ENCODE assay signal across 17 cellular contexts in the genomic region with DNA sequence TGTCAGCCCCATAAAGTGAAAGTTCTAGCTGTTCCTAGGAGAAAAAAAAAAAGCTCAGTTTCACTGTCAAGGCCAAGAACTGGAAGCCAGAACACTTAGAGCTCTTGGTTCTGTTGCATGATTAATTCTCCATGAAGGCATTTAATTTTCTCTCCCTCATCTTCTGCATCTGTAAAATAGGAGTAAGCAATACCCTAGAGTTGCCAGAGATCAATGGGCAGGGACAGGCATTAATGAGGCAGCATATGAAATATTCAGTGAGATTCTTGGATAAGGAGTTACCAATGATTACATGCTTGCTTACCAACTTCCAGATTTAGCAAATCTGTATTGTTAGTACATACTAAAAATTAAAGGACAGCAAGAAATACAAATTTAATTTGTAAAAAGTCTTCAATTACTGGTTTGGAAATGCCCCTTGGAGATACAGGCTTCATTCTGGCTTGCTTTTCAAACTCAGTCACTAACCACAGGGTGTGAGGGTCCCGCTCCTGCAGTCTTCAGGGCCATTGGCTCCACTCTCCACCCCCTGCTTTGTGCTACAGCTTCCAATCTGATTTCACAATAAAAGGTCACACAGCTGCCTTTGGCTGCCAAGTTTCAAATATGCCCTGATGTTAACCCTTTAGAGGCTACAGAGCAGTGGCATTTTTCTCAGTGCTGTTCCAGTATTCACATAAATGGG.
DNase-seq lines count a peak whose midpoint lies in the region; ATAC-seq and TF ChIP-seq lines count a peak whose summit lies in the region.
"Had no signal": no experiment of that assay in that cellular context is flagged by ENCODE, and none has a peak within 500 bp of the region (broad histone marks: within the 10 kb centered on the region; RNA-seq: fewer than 3 reads in every experiment).

No MANE protein-coding gene starts in this region.

- H3F3A ChIP-seq in neural progenitor cell (ENCODE audit: low read depth), result peaks cover 6% of the 10 kb centered on the region

- H3K27me3 Mint-ChIP-seq in neural progenitor cell (ENCODE audit: insufficient read depth, low read depth), result no peaks in the 10 kb centered on the region
- H3K27me3 Mint-ChIP-seq: activated CD4-positive, alpha-beta T cell treated with anti-CD3 and anti-CD28 coated beads, Interleukin-2, amount 10 ng/mL, durations not matched to agents 7 days and 5 days; activated naive CD8-positive, alpha-beta T cell; activated T-cell treated with anti-CD3 and anti-CD28 coated beads, Interleukin-2, amount 50 U/mL, for 24 hours; B cell had no signal

- no peaks in the 10 kb centered on the region for H3K79me2 ChIP-seq in neural progenitor cell (ENCODE audit: low read depth)

- WGBS in esophagus squamous epithelium, 2 donors, result 82 to 84% methylated on average over 1 of the region's 1 CpG

- no peak for TF ChIP-seq POLR2A in esophagus squamous epithelium (IDR thresholded peaks at IDR 0.05)

- no peaks in the 10 kb centered on the region for H3K9me3 ChIP-seq in esophagus squamous epithelium
- no peaks in the 10 kb centered on the region for H3K9me3 ChIP-seq in neural progenitor cell (ENCODE audit: low read depth)

- no peak overlapping the region for H3K4me2 ChIP-seq in neural progenitor cell

- no peaks in the 10 kb centered on the region for H3K9me3 Mint-ChIP-seq in neural progenitor cell
- H3K9me3 Mint-ChIP-seq: activated CD4-positive, alpha-beta T cell treated with anti-CD3 and anti-CD28 coated beads, Interleukin-2, amount 10 ng/mL, durations not matched to agents 7 days and 5 days; activated T-cell treated with anti-CD3 and anti-CD28 coated beads, Interleukin-2, amount 50 U/mL, for 24 hours had no signal

- H3K4me3 ChIP-seq in foreskin fibroblast (ENCODE audit: low read depth in 1 of 2, low read length in 2 of 2) (no peak overlapping the region), esophagus squamous epithelium (no peak overlapping the region), neural progenitor cell (no peak overlapping the region)

- no peak overlapping the region for H3K27ac ChIP-seq in esophagus squamous epithelium
- H3K27ac ChIP-seq in neural progenitor cell, result no peak overlapping the region

- no peak overlapping the region for H3K9ac ChIP-seq in neural progenitor cell

- intact Hi-C loops in sciatic nerve (cut with DNase I), result no loop called here
- intact Hi-C loops in esophagus squamous epithelium (cut with DNase I), result no loop called here

- no peaks in the 10 kb centered on the region for H3K27me3 ChIP-seq in esophagus squamous epithelium
- H3K27me3 ChIP-seq in neural progenitor cell, result no peaks in the 10 kb centered on the region

- H3K4me1 Mint-ChIP-seq in neural progenitor cell, result peaks cover 47% of the 10 kb centered on the region
- H3K4me1 Mint-ChIP-seq: activated CD4-positive, alpha-beta T cell treated with anti-CD3 and anti-CD28 coated beads, Interleukin-2, amount 10 ng/mL, durations not matched to agents 7 days and 5 days; B cell; immature natural killer cell had no signal

- DNase-seq in EL, result peak; percentile 56
- peak; percentile 24 for DNase-seq in RPMI8226
- peak; percentile 52 to 60 for DNase-seq in foreskin fibroblast
- DNase-seq in sciatic nerve (ENCODE audit: low spot score), result no peak
- no peak for DNase-seq in globus pallidus (ENCODE audit: low spot score)
- no peak for DNase-seq in esophagus squamous epithelium (lab: John Stamatoyannopoulos, UW)
- DNase-seq in neural progenitor cell (ENCODE audit: low spot score), result no peak
- DNase-seq: activated CD4-positive, alpha-beta T cell treated with anti-CD3 and anti-CD28 coated beads, Interleukin-2, amount 10 ng/mL, durations not matched to agents 7 days and 5 days; activated T-cell treated with anti-CD3 and anti-CD28 coated beads, Interleukin-2, amount 50 U/mL, for 24 hours; immature natural killer cell; NCI-H1092; NCI-H2081 treated with DMSO at 0.1 percent for 48 hours; NCI-H524; stimulated activated CD4-positive, alpha-beta T cell treated with anti-CD3 and anti-CD28 coated beads, Interleukin-2, amount 100 ng/mL, for 48 hours had no signal

- H3K36me3 ChIP-seq in esophagus squamous epithelium (no peaks in the 10 kb centered on the region), neural progenitor cell (no peaks in the 10 kb centered on the region)

- H3K36me3 Mint-ChIP-seq in neural progenitor cell, result no peaks in the 10 kb centered on the region
- H3K36me3 Mint-ChIP-seq: immature natural killer cell had no signal

- ATAC-seq in sciatic nerve (peak; percentile 69), GM19397 (IDR thresholded peaks at IDR 0.05; ENCODE audit: unreplicated experiment) (no peak)

- H3K4me1 ChIP-seq in esophagus squamous epithelium, result peaks cover 0 to 13% (median 0%) of the 10 kb centered on the region in 3 donors
- H3K4me1 ChIP-seq in neural progenitor cell, result peaks cover 27% of the 10 kb centered on the region

- no peaks in the 10 kb centered on the region for H4K20me1 ChIP-seq in neural progenitor cell (ENCODE audit: low read depth)

- no peak overlapping the region for H2AFZ ChIP-seq in neural progenitor cell (replicated peaks)

- TF ChIP-seq CTCF in foreskin fibroblast (IDR thresholded peaks at IDR 0.05; ENCODE audit: low read depth, low read length), result no peak
- TF ChIP-seq CTCF in esophagus squamous epithelium (IDR thresholded peaks at IDR 0.05), result no peak
- TF ChIP-seq CTCF in neural progenitor cell (IDR thresholded peaks at IDR 0.05), result no peak

- no peak overlapping the region for H3K27ac Mint-ChIP-seq in neural progenitor cell
- H3K27ac Mint-ChIP-seq: activated CD4-positive, alpha-beta T cell treated with anti-CD3 and anti-CD28 coated beads, Interleukin-2, amount 10 ng/mL, durations not matched to agents 7 days and 5 days; activated naive CD8-positive, alpha-beta T cell; activated T-cell treated with anti-CD3 and anti-CD28 coated beads, Interleukin-2, amount 50 U/mL, for 24 hours; B cell; immature natural killer cell had no signal

- H3K4me3 Mint-ChIP-seq in neural progenitor cell, result no peak overlapping the region
- H3K4me3 Mint-ChIP-seq: activated CD4-positive, alpha-beta T cell treated with anti-CD3 and anti-CD28 coated beads, Interleukin-2, amount 10 ng/mL, durations not matched to agents 7 days and 5 days; activated naive CD8-positive, alpha-beta T cell; activated T-cell treated with anti-CD3 and anti-CD28 coated beads, Interleukin-2, amount 50 U/mL, for 24 hours; B cell; immature natural killer cell had no signal

Comparison
In these comparisons a context has a peak if more than half of its experiments do, and no peak if none do; other contexts are left out.
1. DNase-seq: peak in EL (single experiment), RPMI8226 (single experiment) and foreskin fibroblast (2 of 2); none in sciatic nerve (single experiment), globus pallidus (single experiment), esophagus squamous epithelium (single experiment) and neural progenitor cell (single experiment).